8 cellular contexts compared by ENCODE assay signal in genomic region chr17:80477647-80478478, GRCh38. TPM values are rescaled to one million over a fixed set of nuclear protein-coding genes. Genes with fewer than 3 reads are reported as not detected.
A peak's percentile ranks its signal among the peaks of the same experiment; 100 is the strongest.
DNase-seq lines count a peak whose midpoint lies in the region; ATAC-seq, FAIRE-seq and TF ChIP-seq lines count a peak whose summit lies in the region.

No MANE protein-coding gene starts in this region.

- H3K4me1 Mint-ChIP-seq in astrocyte (ENCODE audit: low read depth, unreplicated experiment), result peaks cover 2% of the 10 kb centered on the region

- peak overlapping the region; percentile 80 for H3K4me2 ChIP-seq in astrocyte (ENCODE audit: low read length)

- H3K36me3 Mint-ChIP-seq in astrocyte (ENCODE audit: low read depth, unreplicated experiment), result no peaks in the 10 kb centered on the region

- H3K27me3 ChIP-seq in astrocyte (ENCODE audit: insufficient read depth, low read length), result peaks cover 53% of the 10 kb centered on the region

- H3K9ac ChIP-seq in astrocyte (ENCODE audit: low read length) (no peak overlapping the region), kidney (ENCODE audit: low read length in 2 of 2) (no peak overlapping the region)

- H3K36me3 ChIP-seq in astrocyte (ENCODE audit: insufficient read depth, low read length) (no peaks in the 10 kb centered on the region), kidney (ENCODE audit: control insufficient read depth in 1 of 2, insufficient read depth in 2 of 2, low read length in 2 of 2) (no peaks in the 10 kb centered on the region)

- no peak overlapping the region for H3K4me3 Mint-ChIP-seq in astrocyte (ENCODE audit: unreplicated experiment)

- TF ChIP-seq CTCF in astrocyte (IDR thresholded peaks at IDR 0.05; ENCODE audit: insufficient read depth, low read depth, low read length), result peak; percentile 13
- peak; percentile 29 for TF ChIP-seq CTCF in kidney (IDR thresholded peaks at IDR 0.05; ENCODE audit: borderline replicate concordance, extremely low read depth, insufficient read depth)

- peak overlapping the region; percentile 52 for H2AFZ ChIP-seq in astrocyte (ENCODE audit: low read depth, low read length)

- H3K4me3 ChIP-seq in astrocyte (ENCODE audit: insufficient read depth, low read depth, low read length), result peak overlapping the region; percentile 44
- no peak overlapping the region for H3K4me3 ChIP-seq in kidney (ENCODE audit: low read length in 2 of 2)

- intact Hi-C loops in kidney (cut with DNase I), result no loop called here

- FAIRE-seq in astrocyte (lab: Jason Lieb, UNC) (no peak), kidney (lab: Jason Lieb, UNC) (no peak)

- H3K79me2 ChIP-seq in astrocyte (ENCODE audit: insufficient read depth, low read length), result no peaks in the 10 kb centered on the region

- H3K27me3 Mint-ChIP-seq in astrocyte (ENCODE audit: low read depth, unreplicated experiment), result peaks cover 65% of the 10 kb centered on the region

- no peaks in the 10 kb centered on the region for H3K9me3 ChIP-seq in astrocyte (ENCODE audit: insufficient read depth, low read depth, low read length)
- H3K9me3 ChIP-seq in kidney (ENCODE audit: control insufficient read depth in 1 of 2, low read length in 2 of 2), result no peaks in the 10 kb centered on the region

- DNase-seq in ELF-1 (ENCODE audit: low read depth, low spot score) (peak; percentile 60), NCI-H345 (lab: John Stamatoyannopoulos, UW) (peak; percentile 69), astrocyte (ENCODE audit: low read depth) (no peak), kidney (no peak), GM19238 (ENCODE audit: insufficient read length, low spot score) (no peak)
- peak; percentile 57 for DNase-seq in stimulated activated naive CD8-positive, alpha-beta T cell treated with anti-CD3 and anti-CD28 coated beads, Interleukin-15, Interleukin-2, amounts not matched to agents 100 U/mL and 50 U/mL, for 24 hours

- peaks cover 10% of the 10 kb centered on the region for H4K20me1 ChIP-seq in astrocyte (ENCODE audit: insufficient read depth, low read length)

- ATAC-seq in stimulated activated naive CD8-positive, alpha-beta T cell treated with anti-CD3 and anti-CD28 coated beads, Interleukin-15, Interleukin-2, amounts not matched to agents 100 U/mL and 50 U/mL, for 24 hours, result peak; percentile 47
- ATAC-seq in HG03521 (IDR thresholded peaks at IDR 0.05; ENCODE audit: unreplicated experiment), result no peak
- no peak for ATAC-seq in HG03354 (IDR thresholded peaks at IDR 0.05; ENCODE audit: poor library complexity, severe bottlenecking, unreplicated experiment)

- no peak overlapping the region for H3K27ac Mint-ChIP-seq in astrocyte (ENCODE audit: unreplicated experiment)

- H3K27ac ChIP-seq in astrocyte (ENCODE audit: low read depth, low read length), result no peak overlapping the region
- no peak overlapping the region for H3K27ac ChIP-seq in kidney (ENCODE audit: low read depth in 2 of 2, low read length in 2 of 2)

- H3K9me3 Mint-ChIP-seq in astrocyte (ENCODE audit: unreplicated experiment), result peaks cover 6% of the 10 kb centered on the region

- peaks cover 17% of the 10 kb centered on the region for H3K4me1 ChIP-seq in astrocyte (ENCODE audit: insufficient read depth, low read length)
- peaks cover 0 to 15% of the 10 kb centered on the region in 2 donors for H3K4me1 ChIP-seq in kidney (ENCODE audit: control insufficient read depth in 1 of 2, insufficient read depth in 1 of 2, low read depth in 1 of 2, low read length in 2 of 2)

RNA-seq across cellular contexts. Expression of gene NPTX1, which starts 1.5 kb away (rescaled TPM):
- total RNA-seq in astrocyte (0.43 and 0.48 TPM in 2 replicates), kidney (0.31 TPM)
- polyA plus RNA-seq in kidney (ENCODE audit: insufficient read depth, low read depth, low replicate concordance), result 0.39 TPM

Comparison
In these comparisons a context has a peak if more than half of its experiments do, and no peak if none do; other contexts are left out.
1. DNase-seq: peak in ELF-1 (single experiment), NCI-H345 (single experiment) and stimulated activated naive CD8-positive, alpha-beta T cell treated with anti-CD3 and anti-CD28 coated beads, Interleukin-15, Interleukin-2, amounts not matched to agents 100 U/mL and 50 U/mL, for 24 hours (single experiment); none in astrocyte (single experiment), kidney (single experiment) and GM19238 (single experiment).